9 cellular contexts compared by ENCODE assay signal in genomic region chr1:172394811-172395210, GRCh38. TPM values are rescaled to one million over a fixed set of nuclear protein-coding genes. Genes with fewer than 3 reads are reported as not detected.
A peak's percentile ranks its signal among the peaks of the same experiment; 100 is the strongest.
DNase-seq lines count a peak whose midpoint lies in the region; ATAC-seq and TF ChIP-seq lines count a peak whose summit lies in the region.
"Had no signal": no experiment of that assay in that cellular context is flagged by ENCODE, and none has a peak within 500 bp of the region (broad histone marks: within the 10 kb centered on the region; RNA-seq: fewer than 3 reads in every experiment).

No MANE protein-coding gene starts in this region.

- peak; percentile 34 for DNase-seq in IMR-90
- no peak for DNase-seq in WTC11 (ENCODE audit: low spot score)
- no peak for DNase-seq in esophagus muscularis mucosa (ENCODE audit: extremely low spot score)
- DNase-seq in HT-29 (ENCODE audit: low spot score): no peak
- DNase-seq in NCI-H82 (lab: John Stamatoyannopoulos, UW): no peak
- no peak for DNase-seq in mesenteric fat pad (ENCODE audit: low spot score)
- DNase-seq: NCI-H2171, ovary had no signal

- POLR2A ChIA-PET in IMR-90 (lab: Charles Lee; ENCODE audit: unreplicated experiment): interaction anchor here (0.6 to 0.9 kb wide), 2 partner anchors 86 to 124 kb away, joined by 4 to 13 read pairs; no protein-coding TSS in a partner anchor
- POLR2A ChIA-PET in WTC11 (lab: Charles Lee): interaction anchor here (0.6 kb wide), 1 partner anchor 232 kb away, joined by 3 read pairs; no protein-coding TSS in a partner anchor

- no peak overlapping the region for H2AK5ac ChIP-seq in IMR-90 (ENCODE audit: low read depth, low read length)

- H3K4me3 ChIP-seq in IMR-90 (ENCODE audit: insufficient read depth, low read depth, low read length) (no peak overlapping the region), esophagus muscularis mucosa (no peak overlapping the region)
- H3K4me3 ChIP-seq: ovary had no signal

- H3K36me3 Mint-ChIP-seq in WTC11: no peaks in the 10 kb centered on the region
- H3K36me3 Mint-ChIP-seq in stimulated activated memory B cell treated with anti-CD40 and anti-IgM and Interleukin-4, amounts not matched to agents 10 μg/mL and 1 μg/mL and 100 μg/mL, for 72 hours: no peaks in the 10 kb centered on the region

- H3K9me3 ChIP-seq in IMR-90 (ENCODE audit: control insufficient read depth, insufficient read depth, low read length): no peaks in the 10 kb centered on the region
- no peaks in the 10 kb centered on the region for H3K9me3 ChIP-seq in esophagus muscularis mucosa
- H3K9me3 ChIP-seq: ovary had no signal

- no peak overlapping the region for H4K8ac ChIP-seq in IMR-90 (ENCODE audit: low read depth in 2 of 2, low read length in 2 of 2)

- no peaks in the 10 kb centered on the region for H3K27me3 ChIP-seq in IMR-90 (ENCODE audit: control insufficient read depth, insufficient read depth, low read length)
- no peaks in the 10 kb centered on the region for H3K27me3 ChIP-seq in esophagus muscularis mucosa
- H3K27me3 ChIP-seq: ovary had no signal

- no peak overlapping the region for H2AK9ac ChIP-seq in IMR-90 (replicated peaks; ENCODE audit: low read depth, low read length, poor library complexity)

- BruUV-seq in IMR-90 (replicated peaks; lab: Mats Ljungman, UMichigan): no TSS peak

- no peak overlapping the region for H2BK15ac ChIP-seq in IMR-90 (ENCODE audit: low read depth, low read length)

- in situ Hi-C loops in IMR-90 (cut with MboI; ENCODE audit: low sequenced_read_pairs): loop anchor here (10.0 kb wide), 1 partner anchor 250 kb away; no protein-coding TSS in a partner anchor

- H2BK120ac ChIP-seq in IMR-90 (ENCODE audit: low read depth, low read length): no peak overlapping the region

- H4K91ac ChIP-seq in IMR-90 (ENCODE audit: insufficient read depth, low read depth, low read length): no peak overlapping the region

- H3K56ac ChIP-seq in IMR-90 (ENCODE audit: extremely low read depth, insufficient read depth, low read length): no peak overlapping the region

- no peak overlapping the region for H3K4me2 ChIP-seq in IMR-90 (ENCODE audit: low read depth, low read length)

- no CpG with 5 or more reads among the region's 5 CpGs for WGBS in IMR-90 (ENCODE audit: extremely low coverage in 2 of 2, insufficient read length in 1 of 2), 2 experiments
- 79% methylated on average over 5 of the region's 5 CpGs for WGBS in esophagus muscularis mucosa

- H3K4me1 Mint-ChIP-seq in WTC11: peaks cover 59% of the 10 kb centered on the region
- H3K4me1 Mint-ChIP-seq in stimulated activated memory B cell treated with anti-CD40 and anti-IgM and Interleukin-4, amounts not matched to agents 10 μg/mL and 1 μg/mL and 100 μg/mL, for 72 hours: peaks cover 86% of the 10 kb centered on the region

- no peak overlapping the region for H2BK20ac ChIP-seq in IMR-90 (ENCODE audit: low read depth, low read length)

- ATAC-seq in IMR-90 (ENCODE audit: low read depth): no peak
- ATAC-seq in WTC11: no peak
- ATAC-seq in stimulated activated memory B cell treated with anti-CD40 and anti-IgM and Interleukin-4, amounts not matched to agents 10 μg/mL and 1 μg/mL and 100 μg/mL, for 72 hours: no peak

- TF ChIP-seq RAD21 in IMR-90 (IDR thresholded peaks at IDR 0.05; ENCODE audit: low read length): no peak

- peaks cover 2% of the 10 kb centered on the region for H3K4me1 ChIP-seq in IMR-90 (ENCODE audit: control insufficient read depth, insufficient read depth, low read length)
- H3K4me1 ChIP-seq in esophagus muscularis mucosa: peaks cover 25 to 89% (median 68%) of the 10 kb centered on the region in 4 donors

- no peak overlapping the region for H4K5ac ChIP-seq in IMR-90 (ENCODE audit: low read depth, low read length)

- no peak overlapping the region for H3K23ac ChIP-seq in IMR-90 (ENCODE audit: low read depth, low read length)

- dilution Hi-C loops in IMR-90 (cut with HindIII; ENCODE audit: low sequenced_read_pairs, unreplicated experiment): no loop called here

- no peak for TF ChIP-seq CTCF in IMR-90 (conservative IDR thresholded peaks at IDR 0.05; ENCODE audit: low read depth, low read length)
- TF ChIP-seq CTCF in WTC11 (IDR thresholded peaks at IDR 0.05): no peak
- no peak for TF ChIP-seq CTCF in esophagus muscularis mucosa (IDR thresholded peaks at IDR 0.05)

- TF ChIP-seq POLR2A in IMR-90 (IDR thresholded peaks at IDR 0.05; ENCODE audit: low read depth, low read length): no peak
- no peak for TF ChIP-seq POLR2A in esophagus muscularis mucosa (IDR thresholded peaks at IDR 0.05; ENCODE audit: low read depth)

- peaks cover 3% of the 10 kb centered on the region; the same call in 1 of the 2 replicates for H3K27me3 Mint-ChIP-seq in WTC11 (ENCODE audit: low read depth)
- no peaks in the 10 kb centered on the region for H3K27me3 Mint-ChIP-seq in stimulated activated memory B cell treated with anti-CD40 and anti-IgM and Interleukin-4, amounts not matched to agents 10 μg/mL and 1 μg/mL and 100 μg/mL, for 72 hours

- H3K27ac Mint-ChIP-seq in WTC11: peak overlapping the region; percentile 67
- H3K27ac Mint-ChIP-seq in stimulated activated memory B cell treated with anti-CD40 and anti-IgM and Interleukin-4, amounts not matched to agents 10 μg/mL and 1 μg/mL and 100 μg/mL, for 72 hours: peak overlapping the region; percentile 100

- H2BK5ac ChIP-seq in IMR-90 (ENCODE audit: low read depth, low read length, poor library complexity, severe bottlenecking): no peak overlapping the region

- intact Hi-C loops in IMR-90 (cut with micrococcal nuclease): loop anchor here (5.0 kb wide), 2 partner anchors 123 to 138 kb away; no protein-coding TSS in a partner anchor
- intact Hi-C loops in esophagus muscularis mucosa (cut with DNase I): loop anchor here (5.0 to 10.0 kb wide), 2 partner anchors 33 to 70 kb away; no protein-coding TSS in a partner anchor

- H3K36me3 ChIP-seq in IMR-90 (ENCODE audit: control insufficient read depth, insufficient read depth, low read length): no peaks in the 10 kb centered on the region
- H3K36me3 ChIP-seq in esophagus muscularis mucosa: no peaks in the 10 kb centered on the region
- H3K36me3 ChIP-seq: ovary had no signal

- no peak overlapping the region for H2AFZ ChIP-seq in IMR-90 (replicated peaks; ENCODE audit: low read length, poor library complexity)

- TF ChIP-seq EP300 in esophagus muscularis mucosa (IDR thresholded peaks at IDR 0.05): no peak

- no peaks in the 10 kb centered on the region for H4K20me1 ChIP-seq in IMR-90 (ENCODE audit: insufficient read depth, low read length)

- CTCF ChIA-PET in IMR-90 (lab: Yijun Ruan, JAX): interaction anchor here (0.8 to 1.3 kb wide), 3 partner anchors 233 to 392 kb away, joined by 5 to 7 read pairs (median 5); no protein-coding TSS in a partner anchor
- CTCF ChIA-PET in WTC11 (lab: Charles Lee): interaction anchor here (1.6 kb wide), 1 partner anchor 392 kb away, joined by 6 read pairs; no protein-coding TSS in a partner anchor

- no peaks in the 10 kb centered on the region for H3K79me1 ChIP-seq in IMR-90 (ENCODE audit: low read depth in 1 of 2, low read length in 2 of 2)

- no peaks in the 10 kb centered on the region for H3K9me3 Mint-ChIP-seq in WTC11
- H3K9me3 Mint-ChIP-seq in stimulated activated memory B cell treated with anti-CD40 and anti-IgM and Interleukin-4, amounts not matched to agents 10 μg/mL and 1 μg/mL and 100 μg/mL, for 72 hours: no peaks in the 10 kb centered on the region

- no peak overlapping the region for H3K4ac ChIP-seq in IMR-90 (ENCODE audit: low read depth, low read length)

- no peak overlapping the region for H3K4me3 Mint-ChIP-seq in WTC11
- peak overlapping the region; percentile 38 for H3K4me3 Mint-ChIP-seq in stimulated activated memory B cell treated with anti-CD40 and anti-IgM and Interleukin-4, amounts not matched to agents 10 μg/mL and 1 μg/mL and 100 μg/mL, for 72 hours

- H3K9me1 ChIP-seq in IMR-90 (ENCODE audit: insufficient read depth, low read length): no peaks in the 10 kb centered on the region

- no peak overlapping the region for H3K18ac ChIP-seq in IMR-90 (ENCODE audit: low read depth, low read length)

- no peak overlapping the region for H3K9ac ChIP-seq in IMR-90 (ENCODE audit: low read depth, low read length)

- H3K14ac ChIP-seq in IMR-90 (replicated peaks; ENCODE audit: low read depth, low read length): no peak overlapping the region

- H3K27ac ChIP-seq in IMR-90 (ENCODE audit: insufficient read depth, low read length) (no peak overlapping the region), esophagus muscularis mucosa (replicated peaks in 1 of 4) (peak overlapping the region; percentile 64 to 70 (median 68))
- H3K27ac ChIP-seq: ovary had no signal

TF ChIP-seq in IMR-90, 13 proteins besides CTCF, POLR2A, EP300 and RAD21 (continues in another document):
- TF ChIP-seq SMC3 (IDR thresholded peaks at IDR 0.05; ENCODE audit: low read depth, low read length): no peak
- TF ChIP-seq CEBPB (IDR thresholded peaks at IDR 0.05; ENCODE audit: low read depth, low read length): no peak
- no peak for TF ChIP-seq FOS (IDR thresholded peaks at IDR 0.05; ENCODE audit: low read depth, low read length)
- TF ChIP-seq MXI1 (IDR thresholded peaks at IDR 0.05; ENCODE audit: borderline replicate concordance, low read depth, low read length): no peak
- no peak for TF ChIP-seq RCOR1 (IDR thresholded peaks at IDR 0.05; ENCODE audit: insufficient replicate concordance, low read length)
- no peak for TF ChIP-seq RFX5 (IDR thresholded peaks at IDR 0.05; ENCODE audit: low read depth, low read length)

RNA-seq across cellular contexts. Expression of gene C1orf105, which starts 25.7 kb away (rescaled TPM):
- not detected in 2 replicates for total RNA-seq in IMR-90 (2012; rRNA removed)
- not detected in 2 replicates for polyA plus RNA-seq in IMR-90 (2012; rRNA removed)
- polyA plus RNA-seq in IMR-90 (2012; cell fraction: cytosol; rRNA removed): not detected in 2 replicates
- polyA plus RNA-seq in IMR-90 (2012; cell fraction: nucleus; rRNA removed; ENCODE audit: low replicate concordance): not detected in 2 replicates
- not detected in 3 replicates for total RNA-seq in WTC11 (2021)
- not detected for total RNA-seq in esophagus muscularis mucosa
- total RNA-seq in HT-29 (2014; rRNA removed; shearing (Covaris generic)): not detected in 2 replicates
- not detected for total RNA-seq in mesenteric fat pad
- total RNA-seq: ovary had no signal
- polyA plus RNA-seq: ovary had no signal

RNA-seq across cellular contexts. Expression of gene PIGC, which starts 49.1 kb away (rescaled TPM):
- total RNA-seq in IMR-90 (2012; rRNA removed) (14.9 and 19.4 TPM in 2 replicates), WTC11 (2021) (16.2 to 21.9 TPM (median 20.4 TPM) in 3 replicates), esophagus muscularis mucosa (10 to 100 TPM; 18.9 to 25.7 (median 20.9) TPM), mesenteric fat pad (16.6 TPM)
- polyA plus RNA-seq in IMR-90 (2012; rRNA removed): 13.2 and 15.8 TPM in 2 replicates
- polyA plus RNA-seq in IMR-90 (2012; cell fraction: cytosol; rRNA removed): 7.2 and 7.7 TPM in 2 replicates
- polyA plus RNA-seq in IMR-90 (2012; cell fraction: nucleus; rRNA removed; ENCODE audit: low replicate concordance): 2.6 and 13.4 TPM in 2 replicates
- 20.5 and 21.3 TPM in 2 replicates for total RNA-seq in HT-29 (2014; rRNA removed; shearing (Covaris generic))
